In the genomic region with DNA sequence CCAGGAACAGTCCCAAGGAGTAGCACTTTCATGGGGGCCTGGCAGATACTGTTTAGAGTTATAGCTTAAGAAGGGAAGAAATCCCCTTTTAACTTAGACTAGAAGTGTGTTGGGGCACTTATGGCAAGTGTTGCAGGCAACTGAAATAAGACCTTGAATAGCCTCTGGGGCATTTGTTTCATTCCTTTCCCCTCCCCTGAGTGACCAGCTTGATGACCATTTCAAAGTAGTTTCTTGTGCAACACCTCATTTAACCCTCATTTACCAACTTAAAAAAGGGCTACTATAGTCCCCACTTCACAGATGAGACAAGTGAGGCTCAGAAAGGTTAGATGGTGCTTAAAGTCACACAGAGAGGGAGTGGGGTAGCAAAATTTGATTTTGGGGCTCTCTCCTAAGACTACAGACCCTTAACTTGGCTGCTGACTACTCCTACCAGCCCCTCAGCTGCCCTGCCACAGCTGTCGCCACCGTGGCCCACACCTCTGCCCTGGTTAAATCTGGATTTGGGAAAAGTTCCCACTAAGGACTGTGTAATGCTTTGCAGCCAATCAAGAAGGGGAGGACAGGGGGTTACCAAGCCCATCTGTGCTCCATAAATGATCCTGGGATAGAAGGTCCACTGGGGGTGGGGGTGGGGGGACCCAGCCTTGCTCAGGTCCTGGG, we compare ENCODE assay signal across 1 cellular context.
TF ChIP-seq lines count a peak whose summit lies in the region.

No MANE protein-coding gene starts in this region.

TF ChIP-seq in K562, 482 proteins besides CTCF, POLR2A, EP300 and RAD21:
- TF ChIP-seq ZNF146 (CRISPR knock-in tag; IDR thresholded peaks at IDR 0.05; ENCODE audit: unreplicated experiment) (no peak), RBM25 (IDR thresholded peaks at IDR 0.05; ENCODE audit: low read depth, low read length, severe bottlenecking) (peak; percentile 39), ZNF197 (CRISPR knock-in tag; IDR thresholded peaks at IDR 0.05; ENCODE audit: low read depth) (no peak), ZNF431 (CRISPR knock-in tag; IDR thresholded peaks at IDR 0.05) (no peak)
